In genomic region chr16:87359121-87359520, GRCh38 we compare ENCODE assay signal across 20 cellular contexts.
"Had no signal": no experiment of that assay in that cellular context is flagged by ENCODE, and none has a peak within 500 bp of the region (broad histone marks: within the 10 kb centered on the region; RNA-seq: fewer than 3 reads in every experiment).

No MANE protein-coding gene starts in this region.

- H3K27me3 ChIP-seq: brain microvascular endothelial cell, cardiac muscle cell, SJCRH30 had no signal

- H3K9me3 Mint-ChIP-seq: activated CD4-positive, alpha-beta memory T cell treated with anti-CD3 and anti-CD28 coated beads, Interleukin-2, amount 10 ng/mL, durations not matched to agents 7 days and 5 days; activated naive CD4-positive, alpha-beta T cell treated with anti-CD3 and anti-CD28 coated beads, Interleukin-2, amount 10 ng/mL, durations not matched to agents 7 days and 5 days; activated naive CD8-positive, alpha-beta T cell treated with anti-CD3 and anti-CD28 coated beads for 36 hours; activated T-helper 17 cell treated with anti-CD3 and anti-CD28 coated beads, Interleukin-2, amount 50 U/mL, for 72 hours had no signal

- H3K27ac ChIP-seq: brain microvascular endothelial cell, cardiac muscle cell, KMS-11, SJCRH30 had no signal

- H3K4me1 Mint-ChIP-seq: activated T-helper 17 cell treated with anti-CD3 and anti-CD28 coated beads, Interleukin-2, amount 50 U/mL, for 72 hours had no signal

- ATAC-seq: activated CD4-positive, alpha-beta T cell treated with anti-CD3 and anti-CD28 coated beads for 36 hours; activated T-helper 17 cell treated with anti-CD3 and anti-CD28 coated beads, Interleukin-2, amount 50 U/mL, for 72 hours had no signal

- H3K4me3 Mint-ChIP-seq: activated CD4-positive, alpha-beta memory T cell treated with anti-CD3 and anti-CD28 coated beads, Interleukin-2, amount 10 ng/mL, durations not matched to agents 7 days and 5 days; activated CD4-positive, alpha-beta T cell treated with anti-CD3 and anti-CD28 coated beads for 36 hours; activated naive CD4-positive, alpha-beta T cell treated with anti-CD3 and anti-CD28 coated beads, Interleukin-2, amount 10 ng/mL, durations not matched to agents 7 days and 5 days; activated naive CD8-positive, alpha-beta T cell treated with anti-CD3 and anti-CD28 coated beads for 36 hours; activated T-helper 17 cell treated with anti-CD3 and anti-CD28 coated beads, Interleukin-2, amount 50 U/mL, for 72 hours had no signal

- H3K4me3 ChIP-seq: cardiac muscle cell, SJCRH30 had no signal

- H3K9me3 ChIP-seq: SJCRH30, SK-N-SH had no signal

- H3K27me3 Mint-ChIP-seq: activated CD4-positive, alpha-beta memory T cell treated with anti-CD3 and anti-CD28 coated beads, Interleukin-2, amount 10 ng/mL, durations not matched to agents 7 days and 5 days; activated CD4-positive, alpha-beta T cell treated with anti-CD3 and anti-CD28 coated beads for 36 hours; activated naive CD4-positive, alpha-beta T cell treated with anti-CD3 and anti-CD28 coated beads, Interleukin-2, amount 10 ng/mL, durations not matched to agents 7 days and 5 days; activated naive CD8-positive, alpha-beta T cell treated with anti-CD3 and anti-CD28 coated beads for 36 hours; activated T-helper 17 cell treated with anti-CD3 and anti-CD28 coated beads, Interleukin-2, amount 50 U/mL, for 72 hours had no signal

- DNase-seq: activated CD4-positive, alpha-beta memory T cell treated with anti-CD3 and anti-CD28 coated beads, Interleukin-2, amount 10 ng/mL, durations not matched to agents 7 days and 5 days; activated CD4-positive, alpha-beta T cell treated with anti-CD3 and anti-CD28 coated beads for 36 hours; activated CD4-positive, alpha-beta T cell treated with anti-CD3 and anti-CD28 coated beads, Interleukin-2, amount 50 U/mL, for 1 hour; activated gamma-delta T cell treated with Interleukin-2 at 50 U/mL for 16 hours; activated naive CD4-positive, alpha-beta T cell treated with anti-CD3 and anti-CD28 coated beads, Interleukin-2, amount 10 ng/mL, durations not matched to agents 7 days and 5 days; activated naive CD8-positive, alpha-beta T cell treated with anti-CD3 and anti-CD28 coated beads for 36 hours; brain microvascular endothelial cell; cerebellar nuclear complex; NCI-H1092 treated with DMSO at 0.1 percent for 48 hours; NCI-H1417 treated with DMSO at 0.1 percent for 48 hours; NCI-H1694 treated with DMSO at 0.1 percent for 48 hours; NCI-H2029 treated with DMSO at 0.1 percent for 48 hours; NCI-H345; NCI-H510A; NCI-H526 treated with DMSO at 0.1 percent for 48 hours; SK-N-SH had no signal

- H3K4me1 ChIP-seq: SJCRH30 had no signal

- H3K9ac ChIP-seq: KMS-11, SK-N-SH had no signal

- H3K36me3 ChIP-seq: SJCRH30 had no signal

- H3K27ac Mint-ChIP-seq: activated CD4-positive, alpha-beta memory T cell treated with anti-CD3 and anti-CD28 coated beads, Interleukin-2, amount 10 ng/mL, durations not matched to agents 7 days and 5 days; activated CD4-positive, alpha-beta T cell treated with anti-CD3 and anti-CD28 coated beads for 36 hours; activated naive CD4-positive, alpha-beta T cell treated with anti-CD3 and anti-CD28 coated beads, Interleukin-2, amount 10 ng/mL, durations not matched to agents 7 days and 5 days; activated T-helper 17 cell treated with anti-CD3 and anti-CD28 coated beads, Interleukin-2, amount 50 U/mL, for 72 hours had no signal
